ENCODE assay signal across 14 cellular contexts in genomic region chr12:112182499-112182898, GRCh38. TPM values are rescaled to one million over a fixed set of nuclear protein-coding genes. Genes with fewer than 3 reads are reported as not detected.
DNase-seq lines count a peak whose midpoint lies in the region; ATAC-seq and TF ChIP-seq lines count a peak whose summit lies in the region.
"Had no signal": no experiment of that assay in that cellular context is flagged by ENCODE, and none has a peak within 500 bp of the region (broad histone marks: within the 10 kb centered on the region; RNA-seq: fewer than 3 reads in every experiment).

No MANE protein-coding gene starts in this region.

- peaks cover 12% of the 10 kb centered on the region for H3K4me1 ChIP-seq in GM23338 (ENCODE audit: insufficient read depth)
- H3K4me1 ChIP-seq in NT2/D1 (ENCODE audit: insufficient read depth, insufficient read length), result peaks cover 23% of the 10 kb centered on the region
- no peaks in the 10 kb centered on the region for H3K4me1 ChIP-seq in neural progenitor cell

- H3K27me3 Mint-ChIP-seq in GM23338 (ENCODE audit: insufficient read depth, low read depth, poor library complexity) (peaks cover 7% of the 10 kb centered on the region), neural progenitor cell (ENCODE audit: insufficient read depth, low read depth) (no peaks in the 10 kb centered on the region)
- H3K27me3 Mint-ChIP-seq: activated naive CD8-positive, alpha-beta T cell; T-cell had no signal

- H3K9me3 ChIP-seq in NT2/D1 (ENCODE audit: insufficient read depth, low read length) (no peaks in the 10 kb centered on the region), neural progenitor cell (ENCODE audit: low read depth) (no peaks in the 10 kb centered on the region)

- H3K36me3 ChIP-seq in GM23338 (ENCODE audit: insufficient read depth) (no peaks in the 10 kb centered on the region; the same call in 1 of the 2 replicates), NT2/D1 (ENCODE audit: insufficient read depth, insufficient read length, low read length) (peaks cover 53% of the 10 kb centered on the region), neural progenitor cell (no peaks in the 10 kb centered on the region)

- H3K4me3 ChIP-seq in GM23338 (no peak overlapping the region), NT2/D1 (ENCODE audit: insufficient read length, low read depth) (no peak overlapping the region), fibroblast of pulmonary artery (replicated peaks; ENCODE audit: low read depth, low read length) (no peak overlapping the region), neural progenitor cell (no peak overlapping the region)

- H3K4me2 ChIP-seq in GM23338 (no peak overlapping the region), neural progenitor cell (no peak overlapping the region)

- peaks cover 19% of the 10 kb centered on the region for H3K4me1 Mint-ChIP-seq in GM23338
- peaks cover 2% of the 10 kb centered on the region for H3K4me1 Mint-ChIP-seq in neural progenitor cell
- H3K4me1 Mint-ChIP-seq: T-cell had no signal

- no peaks in the 10 kb centered on the region for H3K27me3 ChIP-seq in GM23338 (ENCODE audit: insufficient read depth)
- H3K27me3 ChIP-seq in NT2/D1 (ENCODE audit: insufficient read depth, insufficient read length), result no peaks in the 10 kb centered on the region
- no peaks in the 10 kb centered on the region for H3K27me3 ChIP-seq in neural progenitor cell

- peaks cover 22% of the 10 kb centered on the region; the same call in 2 of the 3 replicates for H3K36me3 Mint-ChIP-seq in GM23338 (ENCODE audit: low read depth)
- peaks cover 8% of the 10 kb centered on the region for H3K36me3 Mint-ChIP-seq in neural progenitor cell
- peaks cover 0 to 4% of the 10 kb centered on the region in 2 donors for H3K36me3 Mint-ChIP-seq in activated naive CD4-positive, alpha-beta T cell treated with anti-CD3 and anti-CD28 coated beads, Interleukin-2, amount 50 U/mL, for 72 hours
- H3K36me3 Mint-ChIP-seq: activated naive CD8-positive, alpha-beta T cell had no signal

- H3K9ac ChIP-seq in NT2/D1 (ENCODE audit: insufficient read length, low read depth) (peak overlapping the region; percentile 45), neural progenitor cell (no peak overlapping the region)

- H3F3A ChIP-seq in GM23338 (replicated peaks; ENCODE audit: low read depth) (no peaks in the 10 kb centered on the region), neural progenitor cell (ENCODE audit: low read depth) (no peaks in the 10 kb centered on the region)

- H3K27ac ChIP-seq in GM23338 (ENCODE audit: low read depth), result peak overlapping the region; percentile 80; the same call in 1 of the 2 replicates
- H3K27ac ChIP-seq in neural progenitor cell, result no peak overlapping the region

- H3K79me2 ChIP-seq in GM23338 (replicated peaks; ENCODE audit: insufficient read depth), result no peaks in the 10 kb centered on the region
- H3K79me2 ChIP-seq in neural progenitor cell (ENCODE audit: low read depth), result no peaks in the 10 kb centered on the region

- DNase-seq in GM23338 (ENCODE audit: low spot score), result no peak
- DNase-seq in NT2/D1 (ENCODE audit: low read depth, low spot score), result no peak
- DNase-seq in fibroblast of pulmonary artery (ENCODE audit: low read depth), result peak; percentile 75
- DNase-seq in retina, result peak; percentile 11
- no peak for DNase-seq in SK-N-DZ (ENCODE audit: low spot score)
- no peak for DNase-seq in neural progenitor cell (ENCODE audit: low spot score)
- DNase-seq in NAMALWA (ENCODE audit: low spot score), result no peak
- DNase-seq in activated naive CD4-positive, alpha-beta T cell treated with anti-CD3 and anti-CD28 coated beads, Interleukin-2, amount 50 U/mL, for 72 hours (ENCODE audit: low spot score in 2 of 2), result no peak
- DNase-seq: effector memory CD4-positive, alpha-beta T cell; MM.1S; NCI-H748 treated with DMSO at 0.1 percent for 48 hours; stimulated activated CD4-positive, alpha-beta T cell treated with anti-CD3 and anti-CD28 coated beads, Interleukin-4, amount 100 ng/mL, for 1 hour; T-cell had no signal

- H4K20me1 ChIP-seq in GM23338 (replicated peaks; ENCODE audit: insufficient read depth), result no peaks in the 10 kb centered on the region
- H4K20me1 ChIP-seq in neural progenitor cell (ENCODE audit: low read depth), result no peaks in the 10 kb centered on the region

- ATAC-seq in GM23338, result no peak
- no peak for ATAC-seq in activated naive CD4-positive, alpha-beta T cell treated with anti-CD3 and anti-CD28 coated beads, Interleukin-2, amount 50 U/mL, for 72 hours
- ATAC-seq: T-cell had no signal

- no peak overlapping the region for H2AFZ ChIP-seq in GM23338
- no peak overlapping the region for H2AFZ ChIP-seq in neural progenitor cell (replicated peaks)

- H3K4me3 Mint-ChIP-seq in GM23338 (no peak overlapping the region), neural progenitor cell (no peak overlapping the region)
- H3K4me3 Mint-ChIP-seq: activated naive CD8-positive, alpha-beta T cell; T-cell had no signal

- TF ChIP-seq CTCF in GM23338 (conservative IDR thresholded peaks at IDR 0.05; ENCODE audit: low read depth in 2 of 2) (no peak), fibroblast of pulmonary artery (IDR thresholded peaks at IDR 0.05; ENCODE audit: low read length, missing control alignments) (no peak), neural progenitor cell (IDR thresholded peaks at IDR 0.05) (no peak)

- H3K27ac Mint-ChIP-seq in GM23338 (no peak overlapping the region), neural progenitor cell (no peak overlapping the region)
- peak overlapping the region in 1 of 2 donors; percentile 51 for H3K27ac Mint-ChIP-seq in activated naive CD4-positive, alpha-beta T cell treated with anti-CD3 and anti-CD28 coated beads, Interleukin-2, amount 50 U/mL, for 72 hours
- H3K27ac Mint-ChIP-seq: T-cell had no signal

- H3K9me3 Mint-ChIP-seq in GM23338 (no peaks in the 10 kb centered on the region), neural progenitor cell (no peaks in the 10 kb centered on the region)
- no peaks in the 10 kb centered on the region for H3K9me3 Mint-ChIP-seq in activated naive CD4-positive, alpha-beta T cell treated with anti-CD3 and anti-CD28 coated beads, Interleukin-2, amount 50 U/mL, for 72 hours
- H3K9me3 Mint-ChIP-seq: T-cell had no signal

- no peaks in the 10 kb centered on the region for H3K9me2 ChIP-seq in GM23338 (ENCODE audit: insufficient read depth)

TF ChIP-seq in GM23338, 12 proteins besides CTCF, POLR2A, EP300 and RAD21 (continues in another document):
- TF ChIP-seq POLR2AphosphoS5 (IDR thresholded peaks at IDR 0.05; ENCODE audit: low read depth) (no peak), JUNB (IDR thresholded peaks at IDR 0.05; ENCODE audit: unreplicated experiment) (no peak), EZH2phosphoT487 (IDR thresholded peaks at IDR 0.05; ENCODE audit: unreplicated experiment) (no peak), CREB1 (CRISPR knock-in tag; IDR thresholded peaks at IDR 0.05; ENCODE audit: low read depth) (no peak), ZNF114 (CRISPR knock-in tag; IDR thresholded peaks at IDR 0.05) (no peak), STAT1 (IDR thresholded peaks at IDR 0.05; ENCODE audit: unreplicated experiment) (no peak), ZNF331 (CRISPR knock-in tag; IDR thresholded peaks at IDR 0.05; ENCODE audit: low read depth) (no peak), REST (IDR thresholded peaks at IDR 0.05; ENCODE audit: unreplicated experiment) (no peak), ETS1 (IDR thresholded peaks at IDR 0.05) (no peak)

RNA-seq across cellular contexts. Expression of gene TRAFD1, which starts 57.1 kb away (rescaled TPM):
- 30.4 and 35.6 TPM in 2 replicates for total RNA-seq in GM23338 (2014; rRNA removed; shearing (Covaris generic))
- polyA plus RNA-seq in GM23338 (2016; fragmentation: Nextera tagmentation; extraction: Ambion mirVana), result 17.4 and 17.8 TPM in 2 replicates
- polyA plus RNA-seq in SK-N-DZ (2014; cell fraction: cytosol; rRNA removed), result 34.6 and 36.5 TPM in 2 replicates
- 26.7 and 48.3 TPM in 2 replicates for polyA plus RNA-seq in SK-N-DZ (2014; cell fraction: nucleus; rRNA removed)
- 35.4 and 40.5 TPM in 2 replicates for total RNA-seq in neural progenitor cell (ENCODE audit: low replicate concordance)
- 10 to 100 TPM; 59.6 to 74.3 TPM for total RNA-seq in activated naive CD4-positive, alpha-beta T cell treated with anti-CD3 and anti-CD28 coated beads, Interleukin-2, amount 50 U/mL, for 72 hours

Comparison
In these comparisons a context has a peak if more than half of its experiments do, and no peak if none do; other contexts are left out.
1. DNase-seq: peak in fibroblast of pulmonary artery (single experiment) and retina (single experiment); none in GM23338 (single experiment), NT2/D1 (single experiment), SK-N-DZ (single experiment), neural progenitor cell (single experiment), NAMALWA (single experiment) and activated naive CD4-positive, alpha-beta T cell treated with anti-CD3 and anti-CD28 coated beads, Interleukin-2, amount 50 U/mL, for 72 hours (0 of 2).